14 cellular contexts compared by ENCODE assay signal in the genomic region with DNA sequence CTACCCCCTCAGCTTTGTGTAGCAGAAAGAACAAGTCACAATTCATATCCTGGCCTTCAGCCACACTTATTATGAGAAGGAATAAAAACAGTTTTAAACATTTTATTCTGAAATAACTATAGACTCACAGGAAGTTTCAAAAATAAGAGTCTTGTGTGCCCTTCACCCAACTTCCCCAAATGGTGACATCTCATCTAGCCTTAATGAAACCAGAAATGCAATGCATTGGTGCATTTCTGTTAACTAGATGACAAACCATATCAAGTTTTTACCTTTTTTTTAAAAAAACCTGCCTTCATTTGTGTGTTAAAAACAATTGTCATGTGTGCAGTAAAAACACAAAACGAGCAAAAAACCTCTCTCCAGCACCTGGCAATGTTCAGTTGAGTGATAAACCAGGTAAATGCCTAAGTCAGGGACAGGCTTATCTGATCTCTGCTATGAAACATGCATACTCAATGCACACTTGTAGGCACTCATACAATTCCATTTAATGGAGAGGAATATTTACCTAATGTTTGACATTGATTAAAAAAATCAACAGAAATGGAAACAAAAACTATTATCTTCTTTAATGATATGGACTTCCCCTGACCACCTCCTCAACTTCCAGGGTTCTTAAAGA.
"Had no signal": no experiment of that assay in that cellular context is flagged by ENCODE, and none has a peak within 500 bp of the region (broad histone marks: within the 10 kb centered on the region; RNA-seq: fewer than 3 reads in every experiment).

No MANE protein-coding gene starts in this region.

- H3K27me3 ChIP-seq: sigmoid colon, testis had no signal

- DNase-seq: activated CD4-positive, alpha-beta T cell treated with anti-CD3 and anti-CD28 coated beads, Interleukin-2, amount 50 U/mL, for 4 hours; activated effector memory CD4-positive, alpha-beta T cell treated with Interleukin-2 at 50 U/mL for 16 hours; activated T-cell treated with anti-CD3 and anti-CD28 coated beads, Interleukin-2, amount 50 U/mL, for 24 hours; dermis blood vessel endothelial cell; endodermal cell; immature natural killer cell; left colon; mucosa of descending colon; natural killer cell; sigmoid colon; stimulated activated CD4-positive, alpha-beta T cell treated with anti-CD3 and anti-CD28 coated beads, Interleukin-12 subunit alpha, Interleukin-12 subunit beta, amount 100 ng/mL, for 4 hours; stimulated activated naive CD4-positive, alpha-beta T cell; T-helper 17 cell; testis had no signal

- ATAC-seq: left colon, mucosa of descending colon, natural killer cell, T-helper 17 cell had no signal

- H3K27ac ChIP-seq: testis had no signal

- H3K4me1 ChIP-seq: sigmoid colon, testis had no signal

- H3K4me3 ChIP-seq: mucosa of descending colon, sigmoid colon, testis had no signal

- H3K9me3 ChIP-seq: mucosa of descending colon, sigmoid colon, testis had no signal

- H3K36me3 ChIP-seq: sigmoid colon had no signal
